28 cellular contexts compared by ENCODE assay signal in genomic region chr18:60537074-60537473, GRCh38.
"Had no signal": no experiment of that assay in that cellular context is flagged by ENCODE, and none has a peak within 500 bp of the region (broad histone marks: within the 10 kb centered on the region; RNA-seq: fewer than 3 reads in every experiment).

No MANE protein-coding gene starts in this region.

- H3K4me3 ChIP-seq: coronary artery, dorsolateral prefrontal cortex, esophagus muscularis mucosa, gastroesophageal sphincter, heart right ventricle, hepatocyte had no signal

- H3K4me2 ChIP-seq: hepatocyte had no signal

- H3K27me3 ChIP-seq: brain microvascular endothelial cell, esophagus muscularis mucosa, gastroesophageal sphincter, hepatocyte had no signal

- DNase-seq: activated CD4-positive, alpha-beta T cell treated with anti-CD3 and anti-CD28 coated beads for 1 hour; activated CD4-positive, alpha-beta T cell treated with anti-CD3 and anti-CD28 coated beads for 4 hours; activated CD4-positive, alpha-beta T cell treated with anti-CD3 and anti-CD28 coated beads, Interleukin-2, amount 50 U/mL, for 1 hour; activated CD4-positive, alpha-beta T cell treated with anti-CD3 and anti-CD28 coated beads, Interleukin-2, amount 50 U/mL, for 48 hours; activated CD8-positive, alpha-beta memory T cell treated with anti-CD3 and anti-CD28 coated beads for 24 hours; activated CD8-positive, alpha-beta T cell treated with anti-CD3 and anti-CD28 coated beads for 36 hours; activated effector memory CD4-positive, alpha-beta T cell treated with Interleukin-2 at 50 U/mL for 16 hours; activated gamma-delta T cell treated with Interleukin-2 at 50 U/mL for 16 hours; activated naive CD4-positive, alpha-beta T cell treated with anti-CD3 and anti-CD28 coated beads, Interleukin-2, amount 50 U/mL, for 16 hours; activated naive CD4-positive, alpha-beta T cell treated with Interleukin-2 at 50 U/mL for 16 hours; activated T-cell treated with anti-CD3 and anti-CD28 coated beads, Interleukin-2, amount 50 U/mL, for 4 hours; amniotic stem cell; anterior cingulate cortex; brain microvascular endothelial cell; dorsolateral prefrontal cortex; effector CD4-positive, alpha-beta T cell; effector memory CD8-positive, alpha-beta T cell; erythroblast; foreskin melanocyte; heart right ventricle; T-helper 2 cell had no signal

- ATAC-seq: activated CD8-positive, alpha-beta T cell treated with anti-CD3 and anti-CD28 coated beads for 36 hours; activated T-cell treated with anti-CD3 and anti-CD28 coated beads, Interleukin-2, amount 50 U/mL, for 4 hours; activated T-helper 17 cell treated with anti-CD3 and anti-CD28 coated beads, Interleukin-2, amount 50 U/mL, for 72 hours; effector memory CD8-positive, alpha-beta T cell; gastroesophageal sphincter; heart right ventricle had no signal

- H3K27ac ChIP-seq: brain microvascular endothelial cell, coronary artery, dorsolateral prefrontal cortex, esophagus muscularis mucosa, gastroesophageal sphincter, heart right ventricle, hepatocyte had no signal

- H3K4me1 ChIP-seq: esophagus muscularis mucosa, gastroesophageal sphincter, heart right ventricle had no signal

- H3K79me2 ChIP-seq: hepatocyte had no signal

- H3K36me3 ChIP-seq: brain microvascular endothelial cell, esophagus muscularis mucosa, gastroesophageal sphincter, heart right ventricle had no signal

- H2AFZ ChIP-seq: hepatocyte had no signal

- H3K9me3 ChIP-seq: esophagus muscularis mucosa, gastroesophageal sphincter, heart right ventricle had no signal

- FAIRE-seq: astrocyte, bronchial epithelial cell had no signal
